ENCODE assay signal across 10 cellular contexts in the genomic region with DNA sequence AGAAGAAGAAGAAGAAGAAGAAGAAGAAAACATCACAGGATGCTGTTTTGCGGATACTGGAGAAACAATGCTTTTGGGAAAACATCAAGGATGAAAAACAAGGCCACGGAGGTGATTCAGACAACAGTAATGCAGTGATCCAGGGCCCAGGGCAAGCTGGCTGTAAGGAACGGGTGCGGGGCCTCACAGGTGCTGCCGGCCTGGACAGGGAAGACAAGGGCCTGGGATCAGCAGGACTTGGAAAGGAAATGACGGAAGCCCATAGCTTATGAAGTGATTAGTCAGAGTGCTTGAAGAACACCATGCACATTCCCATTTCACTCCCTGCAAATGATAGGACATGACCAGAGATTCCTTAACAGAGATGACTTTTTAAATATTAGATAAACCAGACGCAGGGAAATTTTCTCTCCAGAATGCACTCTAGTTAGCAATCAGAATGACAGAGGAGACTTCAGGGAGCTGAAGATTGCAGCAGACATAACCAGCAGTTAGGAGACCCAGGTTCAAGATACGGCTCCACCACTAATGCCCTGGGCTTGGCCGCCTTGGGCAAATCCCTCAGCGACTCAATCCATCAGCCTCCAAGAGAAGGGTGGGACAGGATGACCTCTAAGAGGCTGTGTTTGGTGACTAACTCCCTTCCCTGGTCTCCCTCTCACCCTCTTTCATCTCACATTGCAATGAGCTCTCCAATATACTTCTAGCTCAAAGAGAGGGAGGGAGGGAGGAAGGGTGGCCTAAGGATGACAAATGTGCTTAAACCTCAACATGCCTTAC. TPM values are rescaled to one million over a fixed set of nuclear protein-coding genes. Genes with fewer than 3 reads are reported as not detected.
DNase-seq lines count a peak whose midpoint lies in the region; ATAC-seq, FAIRE-seq and TF ChIP-seq lines count a peak whose summit lies in the region.
"Had no signal": no experiment of that assay in that cellular context is flagged by ENCODE, and none has a peak within 500 bp of the region (broad histone marks: within the 10 kb centered on the region; RNA-seq: fewer than 3 reads in every experiment).

No MANE protein-coding gene starts in this region.

- H3K79me2 ChIP-seq in astrocyte (ENCODE audit: insufficient read depth, low read length): peaks cover 66% of the 10 kb centered on the region

- peaks cover 1% of the 10 kb centered on the region for H3K9me3 Mint-ChIP-seq in astrocyte (ENCODE audit: unreplicated experiment)
- H3K9me3 Mint-ChIP-seq: activated T-cell treated with anti-CD3 and anti-CD28 coated beads, Interleukin-2, amount 50 U/mL, for 4 hours had no signal

- H3K36me3 Mint-ChIP-seq in astrocyte (ENCODE audit: low read depth, unreplicated experiment): peaks cover 8% of the 10 kb centered on the region

- H2AFZ ChIP-seq in astrocyte (ENCODE audit: low read depth, low read length): no peak overlapping the region

- peak in 3 of 4 donors; percentile 72 to 76 (median 74) for ATAC-seq in heart left ventricle
- ATAC-seq: activated T-cell treated with anti-CD3 and anti-CD28 coated beads, Interleukin-2, amount 50 U/mL, for 4 hours had no signal

- no peak overlapping the region for H3K4me3 ChIP-seq in heart left ventricle
- H3K4me3 ChIP-seq in astrocyte (ENCODE audit: insufficient read depth, low read depth, low read length): no peak overlapping the region
- H3K4me3 ChIP-seq in esophagus squamous epithelium: no peak overlapping the region

- no peaks in the 10 kb centered on the region for H3K27me3 Mint-ChIP-seq in astrocyte (ENCODE audit: low read depth, unreplicated experiment)

- WGBS in heart left ventricle, 4 donors: 58 to 77% (median 70%) methylated on average over 10 of the region's 10 CpGs
- WGBS in esophagus squamous epithelium, 2 donors: 35 to 50% methylated on average over 10 of the region's 10 CpGs

- peak overlapping the region; percentile 66 for H3K4me2 ChIP-seq in astrocyte (ENCODE audit: low read length)

- peaks cover 6% of the 10 kb centered on the region for H4K20me1 ChIP-seq in astrocyte (ENCODE audit: insufficient read depth, low read length)

- peak; percentile 54 for FAIRE-seq in astrocyte (lab: Jason Lieb, UNC)

- no peak for TF ChIP-seq POLR2A in heart left ventricle (IDR thresholded peaks at IDR 0.05)
- no peak for TF ChIP-seq POLR2A in esophagus squamous epithelium (IDR thresholded peaks at IDR 0.05)

- TF ChIP-seq CTCF in heart left ventricle (IDR thresholded peaks at IDR 0.05): no peak
- TF ChIP-seq CTCF in astrocyte (IDR thresholded peaks at IDR 0.05; ENCODE audit: insufficient read depth, low read depth, low read length): no peak
- TF ChIP-seq CTCF in esophagus squamous epithelium (IDR thresholded peaks at IDR 0.05): no peak

- H3K27me3 ChIP-seq in heart left ventricle (no peaks in the 10 kb centered on the region), astrocyte (ENCODE audit: insufficient read depth, low read length) (no peaks in the 10 kb centered on the region), esophagus squamous epithelium (no peaks in the 10 kb centered on the region)

- H3K4me1 ChIP-seq in heart left ventricle: peaks cover 0 to 41% (median 13%) of the 10 kb centered on the region in 12 donors
- peaks cover 51% of the 10 kb centered on the region for H3K4me1 ChIP-seq in astrocyte (ENCODE audit: insufficient read depth, low read length)
- peaks cover 0 to 53% (median 7%) of the 10 kb centered on the region in 3 donors for H3K4me1 ChIP-seq in esophagus squamous epithelium

- peak overlapping the region; percentile 52 for H3K9ac ChIP-seq in astrocyte (ENCODE audit: low read length)

- peak overlapping the region; percentile 99 for H3K27ac Mint-ChIP-seq in astrocyte (ENCODE audit: unreplicated experiment)

- H3K4me3 Mint-ChIP-seq in astrocyte (ENCODE audit: unreplicated experiment): peak overlapping the region; percentile 58
- H3K4me3 Mint-ChIP-seq: activated T-cell treated with anti-CD3 and anti-CD28 coated beads, Interleukin-2, amount 50 U/mL, for 4 hours had no signal

- DNase-seq in heart left ventricle (peak in 1 of 5 donors; percentile 63), cardiac septum (ENCODE audit: low spot score) (no peak), astrocyte (ENCODE audit: low read depth) (peak; percentile 99), islet precursor cell (peak; percentile 99), esophagus squamous epithelium (lab: John Stamatoyannopoulos, UW) (no peak), NCI-H2196 treated with DMSO at 0.1 percent for 48 hours (lab: John Stamatoyannopoulos, UW; ENCODE audit: unreplicated experiment) (no peak), NCI-H1417 (lab: John Stamatoyannopoulos, UW) (no peak)
- no peak for DNase-seq in stimulated activated naive CD4-positive, alpha-beta T cell (lab: John Stamatoyannopoulos, UW)
- DNase-seq: activated T-cell treated with anti-CD3 and anti-CD28 coated beads, Interleukin-2, amount 50 U/mL, for 4 hours; cortex of kidney had no signal

- H3K4me1 Mint-ChIP-seq in astrocyte (ENCODE audit: low read depth, unreplicated experiment): peaks cover 67% of the 10 kb centered on the region

- H3K9me3 ChIP-seq in heart left ventricle: no peaks in the 10 kb centered on the region
- no peaks in the 10 kb centered on the region for H3K9me3 ChIP-seq in astrocyte (ENCODE audit: insufficient read depth, low read depth, low read length)
- H3K9me3 ChIP-seq in esophagus squamous epithelium: no peaks in the 10 kb centered on the region

- intact Hi-C loops in heart left ventricle (cut with DNase I): loop anchor here in 1 of 10 donors (5.0 kb wide), 1 partner anchor 47 kb away; no protein-coding TSS in a partner anchor
- intact Hi-C loops in cardiac septum (cut with DNase I): no loop called here
- intact Hi-C loops in esophagus squamous epithelium (cut with DNase I): no loop called here

- H3K27ac ChIP-seq in heart left ventricle (peak overlapping the region in 5 of 12 donors; percentile 1 to 50 (median 22)), astrocyte (ENCODE audit: low read depth, low read length) (peak overlapping the region; percentile 82), esophagus squamous epithelium (peak overlapping the region in 2 of 4 donors; percentile 4 to 5)

- H3K36me3 ChIP-seq in heart left ventricle (no peaks in the 10 kb centered on the region), astrocyte (ENCODE audit: insufficient read depth, low read length) (no peaks in the 10 kb centered on the region), esophagus squamous epithelium (no peaks in the 10 kb centered on the region)

RNA-seq across cellular contexts. Expression of gene APBB2, which starts 54.1 kb away (rescaled TPM):
- 10 to 100 TPM; 19.1 to 39.1 (median 32.1) TPM for total RNA-seq in heart left ventricle
- polyA plus RNA-seq in heart left ventricle: 1 to 10 TPM; 8.6 to 9.4 TPM
- 35.2 TPM for total RNA-seq in cardiac septum
- total RNA-seq in astrocyte: 172 and 173 TPM in 2 replicates
- 10 to 100 TPM; 12.2 to 29.2 (median 20.1) TPM for total RNA-seq in esophagus squamous epithelium

Comparison
In these comparisons a context has a peak if more than half of its experiments do, and no peak if none do; other contexts are left out.
1. DNase-seq: peak in astrocyte (single experiment) and islet precursor cell (single experiment); none in cardiac septum (single experiment), esophagus squamous epithelium (single experiment), NCI-H2196 treated with DMSO at 0.1 percent for 48 hours (single experiment), stimulated activated naive CD4-positive, alpha-beta T cell (0 of 6) and NCI-H1417 (0 of 3).